11 cellular contexts compared by ENCODE assay signal in the genomic region with DNA sequence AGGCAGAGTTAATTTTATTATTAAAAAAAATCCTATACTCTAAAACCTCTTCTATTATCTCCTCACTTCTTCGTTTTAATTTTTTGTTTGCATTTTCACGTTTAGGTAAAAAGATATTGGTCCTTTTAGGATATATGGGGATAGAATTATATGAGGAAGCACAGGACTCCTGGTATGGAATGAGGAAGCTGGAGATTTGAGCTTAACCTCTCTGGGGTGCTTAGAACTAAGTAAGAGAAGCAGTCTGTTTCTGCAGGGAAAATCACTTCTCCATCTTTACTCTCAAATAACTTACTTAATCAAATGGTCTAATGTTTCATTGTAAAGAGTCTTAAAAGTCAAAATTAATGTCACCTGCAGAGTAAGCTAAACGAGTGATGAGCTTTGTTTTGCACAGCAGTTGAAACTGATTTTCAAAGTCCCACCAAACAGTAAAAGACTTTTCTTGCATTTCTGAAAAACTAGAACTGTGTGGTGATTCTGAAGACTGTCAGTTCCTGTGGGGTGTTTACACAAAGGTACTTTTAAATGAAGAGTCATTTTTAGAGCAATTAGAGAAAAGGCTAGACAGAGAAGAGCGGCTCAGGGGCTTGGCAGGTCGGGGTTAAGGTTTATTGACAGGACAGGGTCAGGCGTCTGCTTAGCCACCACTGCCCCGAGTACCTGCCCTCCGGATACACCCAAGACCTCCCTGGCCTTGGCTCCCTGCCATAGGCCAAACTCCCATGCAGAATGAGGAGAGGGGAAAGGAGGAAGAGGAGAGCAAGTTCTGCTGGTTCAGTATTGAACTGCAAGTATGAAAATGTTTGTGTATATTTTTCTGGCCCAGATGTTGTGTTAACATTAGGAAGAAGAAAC. TPM values are rescaled to one million over a fixed set of nuclear protein-coding genes. Genes with fewer than 3 reads are reported as not detected.
DNase-seq lines count a peak whose midpoint lies in the region; ATAC-seq and TF ChIP-seq lines count a peak whose summit lies in the region.
"Had no signal": no experiment of that assay in that cellular context is flagged by ENCODE, and none has a peak within 500 bp of the region (broad histone marks: within the 10 kb centered on the region; RNA-seq: fewer than 3 reads in every experiment).

No MANE protein-coding gene starts in this region.

- H3K4me1 ChIP-seq in HEK293 (ENCODE audit: control insufficient read depth, insufficient read depth, low read length) (peaks cover 14% of the 10 kb centered on the region), esophagus muscularis mucosa (peaks cover 0 to 13% (median 5%) of the 10 kb centered on the region in 4 donors), Peyer's patch (peaks cover 0 to 7% (median 0%) of the 10 kb centered on the region in 4 donors)
- H3K4me1 ChIP-seq in CD8-positive, alpha-beta T cell (ENCODE audit: insufficient read depth, low read length) = no peaks in the 10 kb centered on the region

- no peak overlapping the region for H3K4me3 Mint-ChIP-seq in CD8-positive, alpha-beta T cell
- no peak overlapping the region for H3K4me3 Mint-ChIP-seq in T-helper 17 cell

- intact Hi-C loops in left colon (cut with DNase I, micrococcal nuclease) = no loop called here
- intact Hi-C loops in CD8-positive, alpha-beta T cell (cut with DNase I, micrococcal nuclease) = no loop called here
- intact Hi-C loops in esophagus muscularis mucosa (cut with DNase I) = no loop called here

- H3K4me3 ChIP-seq in AG04450 (ENCODE audit: low read depth, low read length) (no peak overlapping the region), HEK293 (ENCODE audit: low read depth, low read length) (peak overlapping the region; percentile 9; the same call in 1 of the 2 replicates), esophagus muscularis mucosa (no peak overlapping the region), Peyer's patch (no peak overlapping the region)
- no peak overlapping the region for H3K4me3 ChIP-seq in CD8-positive, alpha-beta T cell (ENCODE audit: low read depth, low read length)

- no peaks in the 10 kb centered on the region for H3K9me3 Mint-ChIP-seq in CD8-positive, alpha-beta T cell

- H3K9me3 ChIP-seq in AG04450 (ENCODE audit: control insufficient read depth, insufficient read depth, low read length) (no peaks in the 10 kb centered on the region), HEK293 (ENCODE audit: control insufficient read depth, insufficient read depth, low read depth, low read length) (no peaks in the 10 kb centered on the region), esophagus muscularis mucosa (no peaks in the 10 kb centered on the region), Peyer's patch (no peaks in the 10 kb centered on the region), T-helper 17 cell (ENCODE audit: control insufficient read depth, low read length, poor library complexity, severe bottlenecking) (no peaks in the 10 kb centered on the region)
- H3K9me3 ChIP-seq in CD8-positive, alpha-beta T cell (ENCODE audit: low read length) = no peaks in the 10 kb centered on the region

- WGBS in esophagus muscularis mucosa = 39% methylated on average over 8 of the region's 8 CpGs

- no peaks in the 10 kb centered on the region for H3K36me3 ChIP-seq in HEK293 (ENCODE audit: control insufficient read depth in 2 of 2, insufficient read depth in 1 of 2, low read length in 2 of 2)
- no peaks in the 10 kb centered on the region for H3K36me3 ChIP-seq in CD8-positive, alpha-beta T cell (ENCODE audit: insufficient read depth, low read length)
- H3K36me3 ChIP-seq in esophagus muscularis mucosa = no peaks in the 10 kb centered on the region
- H3K36me3 ChIP-seq in Peyer's patch = no peaks in the 10 kb centered on the region

- POLR2A ChIA-PET in AG04450 (lab: Yijun Ruan, JAX) = no interaction called here
- POLR2A ChIA-PET in HEK293 (lab: Yijun Ruan, JAX) = interaction anchor here (0.5 to 3.1 kb wide), 7 partner anchors 11 to 81 kb away, joined by 3 to 21 read pairs (median 8); a partner anchor contains a TSS
- POLR2A ChIA-PET in CD8-positive, alpha-beta T cell (lab: Charles Lee) = no interaction called here

- no peaks in the 10 kb centered on the region for H3K27me3 ChIP-seq in AG04450 (ENCODE audit: control insufficient read depth, insufficient read depth, low read length)
- H3K27me3 ChIP-seq in CD8-positive, alpha-beta T cell (ENCODE audit: insufficient read depth, low read length) = no peaks in the 10 kb centered on the region
- H3K27me3 ChIP-seq in esophagus muscularis mucosa = no peaks in the 10 kb centered on the region
- no peaks in the 10 kb centered on the region for H3K27me3 ChIP-seq in Peyer's patch

- H3K4me1 Mint-ChIP-seq in CD8-positive, alpha-beta T cell (ENCODE audit: low read depth) = no peaks in the 10 kb centered on the region
- H3K4me1 Mint-ChIP-seq in T-helper 17 cell = peaks cover 7% of the 10 kb centered on the region

- CTCF ChIA-PET in AG04450 (lab: Charles Lee) (no interaction called here), HEK293 (lab: Yijun Ruan, JAX) (interaction anchor here (0.5 to 1.3 kb wide), 6 partner anchors 9 to 1205 kb away, joined by 3 to 4 read pairs (median 4); no protein-coding TSS in a partner anchor)
- CTCF ChIA-PET in CD8-positive, alpha-beta T cell (lab: Charles Lee) = no interaction called here

- H3K27me3 Mint-ChIP-seq in CD8-positive, alpha-beta T cell (ENCODE audit: low read depth) = no peaks in the 10 kb centered on the region
- no peaks in the 10 kb centered on the region for H3K27me3 Mint-ChIP-seq in T-helper 17 cell

- H3K36me3 Mint-ChIP-seq in CD8-positive, alpha-beta T cell = peaks cover 2% of the 10 kb centered on the region
- H3K36me3 Mint-ChIP-seq in T-helper 17 cell (ENCODE audit: low read depth) = peaks cover 6% of the 10 kb centered on the region

- TF ChIP-seq EP300 in esophagus muscularis mucosa (IDR thresholded peaks at IDR 0.05) = no peak

- TF ChIP-seq POLR2A in esophagus muscularis mucosa (IDR thresholded peaks at IDR 0.05; ENCODE audit: low read depth) (no peak), Peyer's patch (IDR thresholded peaks at IDR 0.05) (no peak)

- peak; percentile 44 for ATAC-seq in SK-N-SH treated with all-trans-retinoic acid at 6 μM for 48 hours
- ATAC-seq in left colon = peak; percentile 49
- no peak for ATAC-seq in CD8-positive, alpha-beta T cell
- ATAC-seq in T-helper 17 cell = no peak

- TF ChIP-seq CTCF in AG04450 (IDR thresholded peaks at IDR 0.05; ENCODE audit: low read depth, low read length) = 0 out of 2 replicates have a peak, but pooled peaks have one; percentile 7
- no peak for TF ChIP-seq CTCF in HEK293 (tag by site-specific recombination; IDR thresholded peaks at IDR 0.05)
- no peak for TF ChIP-seq CTCF in CD8-positive, alpha-beta T cell (IDR thresholded peaks at IDR 0.05)
- no peak for TF ChIP-seq CTCF in esophagus muscularis mucosa (IDR thresholded peaks at IDR 0.05)
- TF ChIP-seq CTCF in Peyer's patch (IDR thresholded peaks at IDR 0.05) = no peak

- H3K27ac Mint-ChIP-seq in CD8-positive, alpha-beta T cell = no peak overlapping the region
- no peak overlapping the region for H3K27ac Mint-ChIP-seq in T-helper 17 cell

- H3K27ac ChIP-seq in AG04450 (ENCODE audit: low read depth, low read length) (no peak overlapping the region), HEK293 (ENCODE audit: extremely low read depth, low read depth, low read length) (peak overlapping the region; percentile 81), esophagus muscularis mucosa (replicated peaks in 1 of 4) (no peak overlapping the region), Peyer's patch (no peak overlapping the region)
- H3K27ac ChIP-seq in CD8-positive, alpha-beta T cell (ENCODE audit: low read depth, low read length) = no peak overlapping the region

- no peak for DNase-seq in AG04450 (ENCODE audit: low read depth, low spot score)
- peak in 1 of 2 donors; percentile 9 for DNase-seq in left colon
- DNase-seq in CD8-positive, alpha-beta T cell = no peak
- DNase-seq in esophagus muscularis mucosa (ENCODE audit: extremely low spot score) = no peak
- no peak for DNase-seq in Peyer's patch
- DNase-seq in T-helper 17 cell = no peak
- DNase-seq: nucleus accumbens; stimulated activated CD4-positive, alpha-beta T cell treated with anti-CD3 and anti-CD28 coated beads, Interleukin-4, amount 100 ng/mL, for 24 hours; substantia nigra had no signal

TF ChIP-seq in HEK293, 187 proteins besides CTCF, POLR2A, EP300 and RAD21 (continues in another document):
- TF ChIP-seq IKZF3 (tag by site-specific recombination; IDR thresholded peaks at IDR 0.05) (no peak), ZNF239 (tag by site-specific recombination; IDR thresholded peaks at IDR 0.05) (no peak), GLIS1 (tag by site-specific recombination; IDR thresholded peaks at IDR 0.05) (peak; percentile 67), ZNF10 (tag by site-specific recombination; IDR thresholded peaks at IDR 0.05) (no peak), ZNF501 (tag by site-specific recombination; IDR thresholded peaks at IDR 0.05) (no peak), KLF7 (tag by site-specific recombination; IDR thresholded peaks at IDR 0.05; ENCODE audit: borderline replicate concordance) (no peak), ZNF140 (tag by site-specific recombination; IDR thresholded peaks at IDR 0.05) (no peak), ZNF394 (tag by site-specific recombination; IDR thresholded peaks at IDR 0.05; ENCODE audit: borderline replicate concordance) (no peak)

TF ChIP-seq in SK-N-SH treated with all-trans-retinoic acid at 6 μM for 48 hours, 23 proteins besides CTCF, POLR2A, EP300 and RAD21 (continues in another document):
- TF ChIP-seq, protein P1, sequence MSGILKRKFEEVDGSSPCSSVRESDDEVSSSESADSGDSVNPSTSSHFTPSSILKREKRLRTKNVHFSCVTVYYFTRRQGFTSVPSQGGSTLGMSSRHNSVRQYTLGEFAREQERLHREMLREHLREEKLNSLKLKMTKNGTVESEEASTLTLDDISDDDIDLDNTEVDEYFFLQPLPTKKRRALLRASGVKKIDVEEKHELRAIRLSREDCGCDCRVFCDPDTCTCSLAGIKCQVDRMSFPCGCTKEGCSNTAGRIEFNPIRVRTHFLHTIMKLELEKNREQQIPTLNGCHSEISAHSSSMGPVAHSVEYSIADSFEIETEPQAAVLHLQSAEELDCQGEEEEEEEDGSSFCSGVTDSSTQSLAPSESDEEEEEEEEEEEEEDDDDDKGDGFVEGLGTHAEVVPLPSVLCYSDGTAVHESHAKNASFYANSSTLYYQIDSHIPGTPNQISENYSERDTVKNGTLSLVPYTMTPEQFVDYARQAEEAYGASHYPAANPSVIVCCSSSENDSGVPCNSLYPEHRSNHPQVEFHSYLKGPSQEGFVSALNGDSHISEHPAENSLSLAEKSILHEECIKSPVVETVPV (CRISPR knock-in tag; IDR thresholded peaks at IDR 0.05) = no peak
- TF ChIP-seq ARNTL (CRISPR knock-in tag; IDR thresholded peaks at IDR 0.05; ENCODE audit: borderline replicate concordance, low read depth) (no peak), SNAI2 (CRISPR knock-in tag; IDR thresholded peaks at IDR 0.05) (no peak), OSR1 (CRISPR knock-in tag; IDR thresholded peaks at IDR 0.05) (no peak), ZFP3 (CRISPR knock-in tag; IDR thresholded peaks at IDR 0.05) (no peak), ZC3H10 (CRISPR knock-in tag; IDR thresholded peaks at IDR 0.05) (no peak)

RNA-seq across cellular contexts. Expression of a gene that starts 21.6 kb away (rescaled TPM):
- polyA plus RNA-seq in AG04450 (2011; rRNA removed) = 6.2 and 8.3 TPM in 2 replicates
- polyA minus RNA-seq in AG04450 (2011; rRNA and poly(A)+ RNA removed) = 5.2 and 8.8 TPM in 2 replicates
- 1 to 10 TPM; 4.2 to 4.4 TPM for total RNA-seq in left colon
- 1 to 10 TPM; 5.7 to 6.2 TPM for total RNA-seq in CD8-positive, alpha-beta T cell
- total RNA-seq in esophagus muscularis mucosa = 1 to 10 TPM; 3.1 to 6.6 (median 4.1) TPM
- total RNA-seq in Peyer's patch = 10 to 100 TPM in 1 of 4 donors, 1 to 10 TPM in 3; 3.3 to 33.0 (median 6.5) TPM
- 1 to 10 TPM; 5.7 to 6.5 TPM for total RNA-seq in T-helper 17 cell

Comparison
In these comparisons a context has a peak if more than half of its experiments do, and no peak if none do; other contexts are left out.
1. ATAC-seq: peak in SK-N-SH treated with all-trans-retinoic acid at 6 μM for 48 hours (single experiment) and left colon (single experiment); none in CD8-positive, alpha-beta T cell (single experiment) and T-helper 17 cell (single experiment).